13 cellular contexts compared by ENCODE assay signal in genomic region chr12:32698285-32698684, GRCh38. TPM values are rescaled to one million over a fixed set of nuclear protein-coding genes. Genes with fewer than 3 reads are reported as not detected.
DNase-seq lines count a peak whose midpoint lies in the region; ATAC-seq lines count a peak whose summit lies in the region.
"Had no signal": no experiment of that assay in that cellular context is flagged by ENCODE, and none has a peak within 500 bp of the region (broad histone marks: within the 10 kb centered on the region; RNA-seq: fewer than 3 reads in every experiment).

No MANE protein-coding gene starts in this region.

- no peak for ATAC-seq in HG03139 (IDR thresholded peaks at IDR 0.05; ENCODE audit: unreplicated experiment)
- ATAC-seq: PC-3; stimulated activated effector memory CD8-positive, alpha-beta T cell treated with anti-CD3 and anti-CD28 coated beads, Interleukin-12 subunit alpha, Interleukin-12 subunit beta, amount 100 ng/mL, for 72 hours had no signal

- DNase-seq in COLO668 (lab: John Stamatoyannopoulos, UW; ENCODE audit: unreplicated experiment) = peak; percentile 16
- DNase-seq in NCI-H1417 treated with DMSO at 0.1 percent for 48 hours (lab: John Stamatoyannopoulos, UW) = peak; percentile 44
- peak; percentile 82 for DNase-seq in NCI-H69 (lab: John Stamatoyannopoulos, UW)
- peak; percentile 7 for DNase-seq in dermis blood vessel endothelial cell
- DNase-seq in cardiac septum (ENCODE audit: low spot score) = no peak
- DNase-seq in putamen (ENCODE audit: low spot score) = no peak
- DNase-seq in middle frontal gyrus (ENCODE audit: extremely low spot score, low spot score) = no peak
- DNase-seq: activated naive CD4-positive, alpha-beta T cell treated with Interleukin-2 at 50 U/mL for 16 hours; dorsolateral prefrontal cortex; PC-3; sigmoid colon had no signal

- intact Hi-C loops in cardiac septum (cut with DNase I) = no loop called here

RNA-seq across cellular contexts. Expression of gene DNM1L, which starts 19.2 kb away (rescaled TPM):
- total RNA-seq in dermis blood vessel endothelial cell (88.0 and 119 TPM in 2 replicates), cardiac septum (67.3 TPM)

RNA-seq across cellular contexts. Expression of gene YARS2, which starts 57.4 kb away (rescaled TPM):
- total RNA-seq in dermis blood vessel endothelial cell (43.2 and 48.8 TPM in 2 replicates), cardiac septum (11.6 TPM)

Comparison
In these comparisons a context has a peak if more than half of its experiments do, and no peak if none do; other contexts are left out.
1. DNase-seq: peak in COLO668 (single experiment), NCI-H1417 treated with DMSO at 0.1 percent for 48 hours (single experiment), NCI-H69 (single experiment) and dermis blood vessel endothelial cell (single experiment); none in cardiac septum (single experiment), putamen (single experiment) and middle frontal gyrus (single experiment).